ENCODE assay signal across 22 cellular contexts in the genomic region with DNA sequence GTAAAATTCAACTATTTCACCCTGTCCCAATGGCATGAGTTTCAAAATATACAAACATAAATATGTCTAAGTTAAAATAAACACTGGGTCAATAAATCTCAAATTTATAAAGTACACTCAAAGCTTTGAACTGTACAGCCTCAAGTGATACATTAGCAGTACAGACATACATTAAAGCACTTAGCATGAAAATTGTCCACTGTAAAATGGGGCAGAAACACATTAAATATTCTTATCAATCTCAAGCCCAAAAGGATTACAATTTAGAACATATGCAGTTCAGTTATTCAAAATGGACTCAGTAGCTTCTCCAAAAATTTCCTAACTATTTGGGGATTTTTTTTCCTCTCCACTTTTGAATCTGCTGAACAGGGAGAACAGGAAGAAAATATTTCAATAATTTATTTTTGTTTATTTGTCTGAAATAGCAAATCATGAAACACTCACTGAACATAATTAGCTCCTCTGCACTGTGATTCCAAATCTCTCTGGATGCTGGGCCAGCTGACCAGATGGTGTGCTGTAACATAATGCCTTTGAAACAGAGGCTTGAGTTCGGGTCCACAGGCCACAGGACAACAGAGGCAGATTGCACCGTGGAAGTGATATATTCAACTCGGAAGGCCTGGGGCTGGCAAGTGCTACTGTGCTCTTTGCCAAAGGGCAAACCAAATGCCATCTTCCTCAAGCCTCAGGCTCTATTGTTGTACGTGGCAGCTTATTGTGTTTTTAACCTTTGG.
DNase-seq lines count a peak whose midpoint lies in the region; ATAC-seq, FAIRE-seq and TF ChIP-seq lines count a peak whose summit lies in the region.
"Had no signal": no experiment of that assay in that cellular context is flagged by ENCODE, and none has a peak within 500 bp of the region (broad histone marks: within the 10 kb centered on the region; RNA-seq: fewer than 3 reads in every experiment).

No MANE protein-coding gene starts in this region.

- H3K27me3 ChIP-seq in right atrium auricular region, result no peaks in the 10 kb centered on the region
- H3K27me3 ChIP-seq: BLaER1 treated with 17β-estradiol and CSF1 and Interleukin-3, amounts not matched to agents 10 nM and 100 nM; colonic mucosa; esophagus squamous epithelium had no signal

- H3K9me3 ChIP-seq in right atrium auricular region, result no peaks in the 10 kb centered on the region
- H3K9me3 ChIP-seq: A549; BLaER1 treated with 17β-estradiol and CSF1 and Interleukin-3, amounts not matched to agents 10 nM and 100 nM; colonic mucosa; esophagus squamous epithelium had no signal

- no peak for TF ChIP-seq CTCF in right atrium auricular region (IDR thresholded peaks at IDR 0.05)

- ATAC-seq in Right ventricle myocardium superior (ENCODE audit: poor library complexity), result no peak
- ATAC-seq: A549; stimulated activated naive CD8-positive, alpha-beta T cell treated with anti-CD3 and anti-CD28 coated beads, Interleukin-15, amount 100 ng/mL, for 72 hours had no signal

- intact Hi-C loops in Right ventricle myocardium superior (cut with DNase I), result no loop called here

- no peaks in the 10 kb centered on the region for H3K36me3 ChIP-seq in right atrium auricular region
- H3K36me3 ChIP-seq: BLaER1 treated with 17β-estradiol and CSF1 and Interleukin-3, amounts not matched to agents 10 nM and 100 nM; colonic mucosa; esophagus squamous epithelium had no signal

- no peak overlapping the region for H3K4me3 ChIP-seq in right atrium auricular region
- H3K4me3 ChIP-seq: A549; BLaER1 treated with 17β-estradiol and CSF1 and Interleukin-3, amounts not matched to agents 10 nM and 100 nM; colonic mucosa; esophagus squamous epithelium had no signal

- DNase-seq in Right ventricle myocardium superior, result peak; percentile 41
- no peak for DNase-seq in right atrium auricular region (ENCODE audit: low spot score)
- DNase-seq in NCI-H69 (lab: John Stamatoyannopoulos, UW), result peak; percentile 92
- peak; percentile 60 for DNase-seq in fibroblast of gingiva (ENCODE audit: low read depth)
- no peak for DNase-seq in NCI-H748 (lab: John Stamatoyannopoulos, UW; ENCODE audit: unreplicated experiment)
- no peak for DNase-seq in RCC 7860 (ENCODE audit: low spot score)
- DNase-seq in activated CD4-positive, CD25-positive, alpha-beta regulatory T cell (lab: John Stamatoyannopoulos, UW), result no peak
- DNase-seq in stimulated activated naive CD4-positive, alpha-beta T cell treated with Interleukin-2 at 50 U/mL for 16 hours (lab: John Stamatoyannopoulos, UW), result no peak
- DNase-seq: activated CD4-positive, alpha-beta T cell treated with anti-CD3 and anti-CD28 coated beads, Interleukin-2, amount 50 U/mL, for 48 hours; activated effector memory CD4-positive, alpha-beta T cell treated with Interleukin-2 at 50 U/mL for 16 hours; colonic mucosa; endodermal cell; esophagus squamous epithelium; H7; kidney glomerular epithelial cell; NCI-H1105 treated with DMSO at 0.1 percent for 48 hours; NCI-H2227 treated with DMSO at 0.1 percent for 48 hours; retina; stimulated activated naive CD8-positive, alpha-beta T cell treated with anti-CD3 and anti-CD28 coated beads, Interleukin-15, amount 100 ng/mL, for 72 hours; trophoblast cell had no signal

- no peak for FAIRE-seq in RCC 7860 (lab: Jason Lieb, UNC)

- no peak overlapping the region for H3K27ac ChIP-seq in right atrium auricular region
- H3K27ac ChIP-seq: A549; BLaER1 treated with 17β-estradiol and CSF1 and Interleukin-3, amounts not matched to agents 10 nM and 100 nM; colonic mucosa; esophagus squamous epithelium had no signal

- peaks cover 0 to 9% of the 10 kb centered on the region in 2 donors for H3K4me1 ChIP-seq in right atrium auricular region
- H3K4me1 ChIP-seq: A549; BLaER1 treated with 17β-estradiol and CSF1 and Interleukin-3, amounts not matched to agents 10 nM and 100 nM; colonic mucosa; esophagus squamous epithelium had no signal

Comparison
In these comparisons a context has a peak if more than half of its experiments do, and no peak if none do; other contexts are left out.
1. DNase-seq: peak in Right ventricle myocardium superior (single experiment), NCI-H69 (single experiment) and fibroblast of gingiva (single experiment); none in right atrium auricular region (single experiment), NCI-H748 (single experiment), RCC 7860 (single experiment), activated CD4-positive, CD25-positive, alpha-beta regulatory T cell (0 of 4) and stimulated activated naive CD4-positive, alpha-beta T cell treated with Interleukin-2 at 50 U/mL for 16 hours (single experiment).